In genomic region chr6:40599580-40599979, GRCh38 we compare ENCODE assay signal across 1 cellular context.
TF ChIP-seq lines count a peak whose summit lies in the region.

No MANE protein-coding gene starts in this region.

TF ChIP-seq in HepG2, 621 proteins besides CTCF, POLR2A, EP300 and RAD21 (continued from another document):
- TF ChIP-seq, protein P1, sequence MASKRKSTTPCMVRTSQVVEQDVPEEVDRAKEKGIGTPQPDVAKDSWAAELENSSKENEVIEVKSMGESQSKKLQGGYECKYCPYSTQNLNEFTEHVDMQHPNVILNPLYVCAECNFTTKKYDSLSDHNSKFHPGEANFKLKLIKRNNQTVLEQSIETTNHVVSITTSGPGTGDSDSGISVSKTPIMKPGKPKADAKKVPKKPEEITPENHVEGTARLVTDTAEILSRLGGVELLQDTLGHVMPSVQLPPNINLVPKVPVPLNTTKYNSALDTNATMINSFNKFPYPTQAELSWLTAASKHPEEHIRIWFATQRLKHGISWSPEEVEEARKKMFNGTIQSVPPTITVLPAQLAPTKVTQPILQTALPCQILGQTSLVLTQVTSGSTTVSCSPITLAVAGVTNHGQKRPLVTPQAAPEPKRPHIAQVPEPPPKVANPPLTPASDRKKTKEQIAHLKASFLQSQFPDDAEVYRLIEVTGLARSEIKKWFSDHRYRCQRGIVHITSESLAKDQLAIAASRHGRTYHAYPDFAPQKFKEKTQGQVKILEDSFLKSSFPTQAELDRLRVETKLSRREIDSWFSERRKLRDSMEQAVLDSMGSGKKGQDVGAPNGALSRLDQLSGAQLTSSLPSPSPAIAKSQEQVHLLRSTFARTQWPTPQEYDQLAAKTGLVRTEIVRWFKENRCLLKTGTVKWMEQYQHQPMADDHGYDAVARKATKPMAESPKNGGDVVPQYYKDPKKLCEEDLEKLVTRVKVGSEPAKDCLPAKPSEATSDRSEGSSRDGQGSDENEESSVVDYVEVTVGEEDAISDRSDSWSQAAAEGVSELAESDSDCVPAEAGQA (IDR thresholded peaks at IDR 0.05; ENCODE audit: low read depth) = no peak
- TF ChIP-seq, protein P1 (CRISPR knock-in tag; IDR thresholded peaks at IDR 0.05; ENCODE audit: borderline replicate concordance) = no peak
- TF ChIP-seq ZNF816 (CRISPR knock-in tag; IDR thresholded peaks at IDR 0.05; ENCODE audit: borderline replicate concordance) = no peak
- TF ChIP-seq ZNF543 (CRISPR knock-in tag; IDR thresholded peaks at IDR 0.05) = no peak
- TF ChIP-seq STAG1 (CRISPR knock-in tag; IDR thresholded peaks at IDR 0.05) = no peak
- TF ChIP-seq ZNF468 (CRISPR knock-in tag; IDR thresholded peaks at IDR 0.05) = no peak
- TF ChIP-seq KAT7 (CRISPR knock-in tag; IDR thresholded peaks at IDR 0.05; ENCODE audit: borderline replicate concordance) = no peak
- no peak for TF ChIP-seq RFX1 (IDR thresholded peaks at IDR 0.05)
- TF ChIP-seq MIER2 (CRISPR knock-in tag; IDR thresholded peaks at IDR 0.05) = peak; percentile 95
- no peak for TF ChIP-seq SP5 (CRISPR knock-in tag; IDR thresholded peaks at IDR 0.05; ENCODE audit: borderline replicate concordance, low read depth)
- 0 out of 2 replicates have a peak, but pooled peaks have one; percentile 32 for TF ChIP-seq SALL1 (CRISPR knock-in tag; IDR thresholded peaks at IDR 0.05)
- no peak for TF ChIP-seq MBNL3 (CRISPR knock-in tag; conservative IDR thresholded peaks at IDR 0.05)
- TF ChIP-seq PAF1 (CRISPR knock-in tag; IDR thresholded peaks at IDR 0.05) = no peak
- no peak for TF ChIP-seq CSRNP1 (CRISPR knock-in tag; IDR thresholded peaks at IDR 0.05)
- no peak for TF ChIP-seq CCAR2 (optimal IDR thresholded peaks at IDR 0.05; ENCODE audit: low read depth, low read length)
- TF ChIP-seq ADNP (CRISPR knock-in tag; IDR thresholded peaks at IDR 0.05) = no peak
- TF ChIP-seq ZNF382 (CRISPR knock-in tag; IDR thresholded peaks at IDR 0.05; ENCODE audit: borderline replicate concordance) = no peak
- peak; percentile 35; the same call in 1 of the 2 replicates for TF ChIP-seq ZNF563 (CRISPR knock-in tag; IDR thresholded peaks at IDR 0.05)
- TF ChIP-seq, protein P2, sequence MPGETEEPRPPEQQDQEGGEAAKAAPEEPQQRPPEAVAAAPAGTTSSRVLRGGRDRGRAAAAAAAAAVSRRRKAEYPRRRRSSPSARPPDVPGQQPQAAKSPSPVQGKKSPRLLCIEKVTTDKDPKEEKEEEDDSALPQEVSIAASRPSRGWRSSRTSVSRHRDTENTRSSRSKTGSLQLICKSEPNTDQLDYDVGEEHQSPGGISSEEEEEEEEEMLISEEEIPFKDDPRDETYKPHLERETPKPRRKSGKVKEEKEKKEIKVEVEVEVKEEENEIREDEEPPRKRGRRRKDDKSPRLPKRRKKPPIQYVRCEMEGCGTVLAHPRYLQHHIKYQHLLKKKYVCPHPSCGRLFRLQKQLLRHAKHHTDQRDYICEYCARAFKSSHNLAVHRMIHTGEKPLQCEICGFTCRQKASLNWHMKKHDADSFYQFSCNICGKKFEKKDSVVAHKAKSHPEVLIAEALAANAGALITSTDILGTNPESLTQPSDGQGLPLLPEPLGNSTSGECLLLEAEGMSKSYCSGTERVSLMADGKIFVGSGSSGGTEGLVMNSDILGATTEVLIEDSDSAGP (CRISPR knock-in tag; IDR thresholded peaks at IDR 0.05; ENCODE audit: borderline replicate concordance) = no peak
- TF ChIP-seq BORCS8-MEF2B (CRISPR knock-in tag; IDR thresholded peaks at IDR 0.05) = no peak
- no peak for TF ChIP-seq ATAD3A (CRISPR knock-in tag; IDR thresholded peaks at IDR 0.05)
- TF ChIP-seq PCBP2 (optimal IDR thresholded peaks at IDR 0.05; ENCODE audit: low read depth, low read length, poor library complexity, severe bottlenecking) = no peak
- TF ChIP-seq ZNF709 (CRISPR knock-in tag; IDR thresholded peaks at IDR 0.05) = no peak
- TF ChIP-seq ZSCAN20 (CRISPR knock-in tag; IDR thresholded peaks at IDR 0.05; ENCODE audit: borderline replicate concordance) = no peak
